In genomic region chr11:31414338-31414737, GRCh38 we compare ENCODE assay signal across 18 cellular contexts. TPM values are rescaled to one million over a fixed set of nuclear protein-coding genes. Genes with fewer than 3 reads are reported as not detected.
DNase-seq lines count a peak whose midpoint lies in the region; ATAC-seq and TF ChIP-seq lines count a peak whose summit lies in the region.
"Had no signal": no experiment of that assay in that cellular context is flagged by ENCODE, and none has a peak within 500 bp of the region (broad histone marks: within the 10 kb centered on the region; RNA-seq: fewer than 3 reads in every experiment).

No MANE protein-coding gene starts in this region.

- H3F3A ChIP-seq in MM.1S (ENCODE audit: insufficient read depth, low read length), result no peaks in the 10 kb centered on the region

- H3K4me3 ChIP-seq in RWPE2 (ENCODE audit: severe bottlenecking) (no peak overlapping the region), MM.1S (ENCODE audit: low read length) (no peak overlapping the region)

- TF ChIP-seq CTCF in RWPE2 (IDR thresholded peaks at IDR 0.05; ENCODE audit: poor library complexity, severe bottlenecking), result no peak
- TF ChIP-seq CTCF in foreskin keratinocyte (conservative IDR thresholded peaks at IDR 0.05), result no peak
- TF ChIP-seq CTCF in MM.1S (IDR thresholded peaks at IDR 0.05; ENCODE audit: low read length), result no peak

- H3K9me3 ChIP-seq in RWPE2 (ENCODE audit: severe bottlenecking), result no peaks in the 10 kb centered on the region
- no peaks in the 10 kb centered on the region for H3K9me3 ChIP-seq in MM.1S (replicated peaks; ENCODE audit: insufficient read depth, low read length)

- no peak overlapping the region for H3K4me2 ChIP-seq in MM.1S (ENCODE audit: low read depth, low read length)

- H2AFZ ChIP-seq in MM.1S (ENCODE audit: low read length), result no peak overlapping the region

- H3K9me2 ChIP-seq in MM.1S (replicated peaks; ENCODE audit: insufficient read depth, low read length), result no peaks in the 10 kb centered on the region

- H3K4me1 ChIP-seq in RWPE2 (ENCODE audit: insufficient read depth, poor library complexity, severe bottlenecking) (peaks cover 20% of the 10 kb centered on the region), foreskin keratinocyte (peaks cover 5% of the 10 kb centered on the region), MM.1S (ENCODE audit: low read length) (no peaks in the 10 kb centered on the region)

- H3K36me3 ChIP-seq in RWPE2 (ENCODE audit: low read depth) (no peaks in the 10 kb centered on the region), MM.1S (replicated peaks; ENCODE audit: insufficient read depth, low read length) (no peaks in the 10 kb centered on the region)

- no peaks in the 10 kb centered on the region for H3K79me2 ChIP-seq in MM.1S (ENCODE audit: low read length)

- H3K27me3 ChIP-seq in RWPE2 (ENCODE audit: insufficient read depth, poor library complexity, severe bottlenecking) (no peaks in the 10 kb centered on the region), foreskin keratinocyte (no peaks in the 10 kb centered on the region), MM.1S (replicated peaks; ENCODE audit: insufficient read depth, low read length) (no peaks in the 10 kb centered on the region)

- H4K20me1 ChIP-seq in MM.1S (ENCODE audit: insufficient read depth, low read length), result no peaks in the 10 kb centered on the region

- ATAC-seq in RWPE2 (ENCODE audit: low read depth), result peak; percentile 89
- ATAC-seq in foreskin keratinocyte, result peak; percentile 57
- ATAC-seq: CD8-positive, alpha-beta T cell had no signal

- no peak overlapping the region for H3K9ac ChIP-seq in MM.1S (ENCODE audit: low read length)

- DNase-seq in NCI-H1417 (lab: John Stamatoyannopoulos, UW) (peak in 2 of 3 experiments; percentile 7 to 45), NCI-H1417 treated with DMSO at 0.1 percent for 48 hours (lab: John Stamatoyannopoulos, UW) (no peak), M059J (ENCODE audit: low read depth) (peak; percentile 89), RWPE2 (ENCODE audit: low spot score) (no peak), foreskin keratinocyte (peak; percentile 46 to 64), GM19240 (ENCODE audit: insufficient read length, low spot score) (no peak), MM.1S (no peak), SHP77 (lab: John Stamatoyannopoulos, UW) (no peak)
- DNase-seq: CD8-positive, alpha-beta T cell; COR-L47; DMS153; DMS79 treated with DMSO at 0.1 percent for 48 hours; EL; HCEC 1CT; HFFc6 had no signal

- H3K27ac ChIP-seq in RWPE2 (ENCODE audit: poor library complexity, severe bottlenecking) (peak overlapping the region; percentile 36), foreskin keratinocyte (no peak overlapping the region), MM.1S (ENCODE audit: low read length) (no peak overlapping the region)
- H3K27ac ChIP-seq: 22Rv1 had no signal

RNA-seq across cellular contexts. Expression of gene DNAJC24, which starts 44.7 kb away (rescaled TPM):
- total RNA-seq in M059J (2014; rRNA removed; shearing (Covaris generic)), result 11.4 and 18.4 TPM in 2 replicates
- total RNA-seq in foreskin keratinocyte, result 11.4 and 11.8 TPM in 2 replicates
- polyA plus RNA-seq in foreskin keratinocyte, result 3.1 and 3.2 TPM in 2 replicates

RNA-seq across cellular contexts. Expression of gene DCDC1, which starts 44.8 kb away (rescaled TPM):
- 0.34 and 0.66 TPM in 2 replicates for total RNA-seq in M059J (2014; rRNA removed; shearing (Covaris generic))
- 0.07 and 0.11 TPM in 2 replicates for total RNA-seq in foreskin keratinocyte
- polyA plus RNA-seq in foreskin keratinocyte, result not detected in 2 replicates
- total RNA-seq: HFFc6 had no signal
- polyA plus RNA-seq: BJ, CD14-positive monocyte had no signal

Comparison
In these comparisons a context has a peak if more than half of its experiments do, and no peak if none do; other contexts are left out.
1. DNase-seq: peak in NCI-H1417 (2 of 3), M059J (single experiment) and foreskin keratinocyte (2 of 2); none in NCI-H1417 treated with DMSO at 0.1 percent for 48 hours (single experiment), RWPE2 (single experiment), GM19240 (single experiment), MM.1S (single experiment) and SHP77 (0 of 2).